ENCODE assay signal across 1 cellular context in the genomic region with DNA sequence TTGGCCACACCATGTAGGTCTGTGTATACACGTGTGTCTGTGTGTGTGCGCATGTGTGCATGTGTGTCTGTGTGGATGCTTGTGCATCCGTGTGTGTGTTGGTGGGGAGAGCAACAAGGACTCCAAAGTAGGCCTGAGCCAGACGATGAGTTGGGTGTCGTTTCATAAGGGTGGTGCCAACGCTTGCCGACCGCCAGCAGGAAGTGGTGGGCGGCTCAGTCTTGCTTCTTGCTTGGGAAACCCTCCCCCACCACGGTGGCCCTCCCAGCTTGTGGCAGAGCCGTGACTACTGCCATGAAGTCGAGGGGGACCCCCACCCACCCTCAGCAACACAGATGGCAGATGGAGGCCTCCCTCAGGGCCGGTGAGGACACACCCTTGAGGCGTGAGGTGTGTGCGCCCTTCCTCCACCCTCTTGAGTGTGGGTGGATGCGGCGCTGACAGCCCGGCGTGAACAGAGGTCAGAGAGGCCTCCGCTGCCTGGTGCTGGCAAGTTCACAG.
TF ChIP-seq lines count a peak whose summit lies in the region.

No MANE protein-coding gene starts in this region.

TF ChIP-seq in HepG2, 621 proteins besides CTCF, POLR2A, EP300 and RAD21:
- TF ChIP-seq ZNF234 (CRISPR knock-in tag; conservative IDR thresholded peaks at IDR 0.05) (no peak), CENPX (CRISPR knock-in tag; IDR thresholded peaks at IDR 0.05) (no peak)
- TF ChIP-seq, protein P1, sequence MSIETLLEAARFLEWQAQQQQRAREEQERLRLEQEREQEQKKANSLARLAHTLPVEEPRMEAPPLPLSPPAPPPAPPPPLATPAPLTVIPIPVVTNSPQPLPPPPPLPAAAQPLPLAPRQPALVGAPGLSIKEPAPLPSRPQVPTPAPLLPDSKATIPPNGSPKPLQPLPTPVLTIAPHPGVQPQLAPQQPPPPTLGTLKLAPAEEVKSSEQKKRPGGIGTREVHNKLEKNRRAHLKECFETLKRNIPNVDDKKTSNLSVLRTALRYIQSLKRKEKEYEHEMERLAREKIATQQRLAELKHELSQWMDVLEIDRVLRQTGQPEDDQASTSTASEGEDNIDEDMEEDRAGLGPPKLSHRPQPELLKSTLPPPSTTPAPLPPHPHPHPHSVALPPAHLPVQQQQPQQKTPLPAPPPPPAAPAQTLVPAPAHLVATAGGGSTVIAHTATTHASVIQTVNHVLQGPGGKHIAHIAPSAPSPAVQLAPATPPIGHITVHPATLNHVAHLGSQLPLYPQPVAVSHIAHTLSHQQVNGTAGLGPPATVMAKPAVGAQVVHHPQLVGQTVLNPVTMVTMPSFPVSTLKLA (IDR thresholded peaks at IDR 0.05): peak; percentile 92
